Comparison of ENCODE assay signal across 8 cellular contexts in the genomic region with DNA sequence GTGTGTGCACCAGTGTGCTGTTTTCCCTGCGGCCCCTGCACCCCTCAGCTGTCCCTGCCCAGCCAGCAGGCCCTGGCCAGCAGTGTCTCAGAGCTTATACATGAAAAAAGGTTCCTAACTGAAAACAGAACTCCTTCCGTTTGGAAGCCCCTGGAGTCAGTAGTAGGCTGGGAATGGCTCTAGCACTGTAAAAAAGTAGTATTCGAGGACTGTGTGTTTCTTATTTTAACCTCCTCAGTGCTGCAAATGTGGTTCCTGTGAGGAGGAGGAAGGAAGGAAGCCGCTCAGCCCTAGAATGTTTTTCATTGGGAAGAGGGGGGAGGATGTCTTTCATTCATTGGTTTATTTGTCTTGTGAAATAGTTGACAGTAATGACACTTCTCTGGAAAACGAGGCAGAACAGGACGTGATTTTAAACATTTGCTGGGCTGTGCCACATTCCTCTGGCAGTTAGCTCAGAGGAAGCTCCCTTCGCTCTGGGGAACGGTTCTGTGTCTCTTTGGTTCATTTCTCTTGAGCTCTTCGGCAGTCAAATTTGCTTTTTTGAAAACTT.
DNase-seq lines count a peak whose midpoint lies in the region; ATAC-seq and TF ChIP-seq lines count a peak whose summit lies in the region.

No MANE protein-coding gene starts in this region.

- H3K9me3 ChIP-seq in neutrophil: no peaks in the 10 kb centered on the region

- peaks cover 28 to 41% (median 40%) of the 10 kb centered on the region in 3 donors for H3K4me1 Mint-ChIP-seq in IgD-negative memory B cell
- peaks cover 45% of the 10 kb centered on the region for H3K4me1 Mint-ChIP-seq in activated CD4-positive, alpha-beta memory T cell treated with anti-CD3 and anti-CD28 coated beads, Interleukin-2, amount 10 ng/mL, durations not matched to agents 7 days and 5 days

- H3K4me3 ChIP-seq in neutrophil (ENCODE audit: low read depth in 1 of 2, low read length in 1 of 2): peak overlapping the region; percentile 74 to 76

- no peaks in the 10 kb centered on the region for H3K36me3 ChIP-seq in neutrophil

- peak overlapping the region; percentile 71 to 95 (median 94) for H3K27ac Mint-ChIP-seq in IgD-negative memory B cell
- peak overlapping the region; percentile 89 for H3K27ac Mint-ChIP-seq in activated CD4-positive, alpha-beta memory T cell treated with anti-CD3 and anti-CD28 coated beads, Interleukin-2, amount 10 ng/mL, durations not matched to agents 7 days and 5 days

- no peaks in the 10 kb centered on the region for H3K27me3 ChIP-seq in foreskin keratinocyte
- no peaks in the 10 kb centered on the region for H3K27me3 ChIP-seq in neutrophil

- DNase-seq in DMS53 treated with DMSO at 0.1 percent for 48 hours (lab: John Stamatoyannopoulos, UW; ENCODE audit: unreplicated experiment) (peak; percentile 6), foreskin keratinocyte (peak; percentile 77 to 86), HPDE6-E6E7 (ENCODE audit: extremely low spot score) (no peak), NCI-H2196 (lab: John Stamatoyannopoulos, UW; ENCODE audit: unreplicated experiment) (no peak), NCI-H2227 treated with DMSO at 0.1 percent for 48 hours (lab: John Stamatoyannopoulos, UW) (no peak)
- DNase-seq in activated CD4-positive, alpha-beta memory T cell treated with anti-CD3 and anti-CD28 coated beads, Interleukin-2, amount 10 ng/mL, durations not matched to agents 7 days and 5 days: no peak

- peak overlapping the region; percentile 98 for H3K27ac ChIP-seq in foreskin keratinocyte
- H3K27ac ChIP-seq in neutrophil: peak overlapping the region; percentile 87

- no peaks in the 10 kb centered on the region for H3K27me3 Mint-ChIP-seq in IgD-negative memory B cell
- H3K27me3 Mint-ChIP-seq in activated CD4-positive, alpha-beta memory T cell treated with anti-CD3 and anti-CD28 coated beads, Interleukin-2, amount 10 ng/mL, durations not matched to agents 7 days and 5 days: peaks cover 5% of the 10 kb centered on the region

- H3K4me3 Mint-ChIP-seq in IgD-negative memory B cell: peak overlapping the region; percentile 97 to 99 (median 98)
- peak overlapping the region; percentile 91 for H3K4me3 Mint-ChIP-seq in activated CD4-positive, alpha-beta memory T cell treated with anti-CD3 and anti-CD28 coated beads, Interleukin-2, amount 10 ng/mL, durations not matched to agents 7 days and 5 days

- CTCF ChIA-PET in activated CD4-positive, alpha-beta memory T cell treated with anti-CD3 and anti-CD28 coated beads, Interleukin-2, amount 10 ng/mL, durations not matched to agents 7 days and 5 days (lab: Charles Lee): interaction anchor here (0.6 to 5.4 kb wide), 17 partner anchors 10 to 490 kb away, joined by 3 to 76 read pairs (median 4); a partner anchor contains a TSS

- POLR2A ChIA-PET in activated CD4-positive, alpha-beta memory T cell treated with anti-CD3 and anti-CD28 coated beads, Interleukin-2, amount 10 ng/mL, durations not matched to agents 7 days and 5 days (lab: Charles Lee): interaction anchor here (0.6 to 15.5 kb wide), 28 partner anchors 9 to 1058 kb away, joined by 3 to 570 read pairs (median 4); a partner anchor contains a TSS

- peak; percentile 21 for ATAC-seq in foreskin keratinocyte

- H3K9me3 Mint-ChIP-seq in IgD-negative memory B cell: no peaks in the 10 kb centered on the region
- H3K9me3 Mint-ChIP-seq in activated CD4-positive, alpha-beta memory T cell treated with anti-CD3 and anti-CD28 coated beads, Interleukin-2, amount 10 ng/mL, durations not matched to agents 7 days and 5 days: no peaks in the 10 kb centered on the region

- TF ChIP-seq CTCF in foreskin keratinocyte (conservative IDR thresholded peaks at IDR 0.05) (no peak), neutrophil (IDR thresholded peaks at IDR 0.05) (no peak)

- H3K4me1 ChIP-seq in foreskin keratinocyte (peaks cover 19% of the 10 kb centered on the region), neutrophil (ENCODE audit: control insufficient read depth in 1 of 2, insufficient read depth in 1 of 2, low read depth in 1 of 2, low read length in 1 of 2) (peaks cover 38 to 47% of the 10 kb centered on the region in 2 experiments)

- no peaks in the 10 kb centered on the region for H3K36me3 Mint-ChIP-seq in IgD-negative memory B cell
- H3K36me3 Mint-ChIP-seq in activated CD4-positive, alpha-beta memory T cell treated with anti-CD3 and anti-CD28 coated beads, Interleukin-2, amount 10 ng/mL, durations not matched to agents 7 days and 5 days (ENCODE audit: low read depth): peaks cover 44% of the 10 kb centered on the region

Comparison
In these comparisons a context has a peak if more than half of its experiments do, and no peak if none do; other contexts are left out.
1. DNase-seq: peak in DMS53 treated with DMSO at 0.1 percent for 48 hours (single experiment) and foreskin keratinocyte (2 of 2); none in activated CD4-positive, alpha-beta memory T cell treated with anti-CD3 and anti-CD28 coated beads, Interleukin-2, amount 10 ng/mL, durations not matched to agents 7 days and 5 days (single experiment), HPDE6-E6E7 (single experiment), NCI-H2196 (single experiment) and NCI-H2227 treated with DMSO at 0.1 percent for 48 hours (single experiment).